Comparison of ENCODE assay signal across 1 cellular context in the genomic region with DNA sequence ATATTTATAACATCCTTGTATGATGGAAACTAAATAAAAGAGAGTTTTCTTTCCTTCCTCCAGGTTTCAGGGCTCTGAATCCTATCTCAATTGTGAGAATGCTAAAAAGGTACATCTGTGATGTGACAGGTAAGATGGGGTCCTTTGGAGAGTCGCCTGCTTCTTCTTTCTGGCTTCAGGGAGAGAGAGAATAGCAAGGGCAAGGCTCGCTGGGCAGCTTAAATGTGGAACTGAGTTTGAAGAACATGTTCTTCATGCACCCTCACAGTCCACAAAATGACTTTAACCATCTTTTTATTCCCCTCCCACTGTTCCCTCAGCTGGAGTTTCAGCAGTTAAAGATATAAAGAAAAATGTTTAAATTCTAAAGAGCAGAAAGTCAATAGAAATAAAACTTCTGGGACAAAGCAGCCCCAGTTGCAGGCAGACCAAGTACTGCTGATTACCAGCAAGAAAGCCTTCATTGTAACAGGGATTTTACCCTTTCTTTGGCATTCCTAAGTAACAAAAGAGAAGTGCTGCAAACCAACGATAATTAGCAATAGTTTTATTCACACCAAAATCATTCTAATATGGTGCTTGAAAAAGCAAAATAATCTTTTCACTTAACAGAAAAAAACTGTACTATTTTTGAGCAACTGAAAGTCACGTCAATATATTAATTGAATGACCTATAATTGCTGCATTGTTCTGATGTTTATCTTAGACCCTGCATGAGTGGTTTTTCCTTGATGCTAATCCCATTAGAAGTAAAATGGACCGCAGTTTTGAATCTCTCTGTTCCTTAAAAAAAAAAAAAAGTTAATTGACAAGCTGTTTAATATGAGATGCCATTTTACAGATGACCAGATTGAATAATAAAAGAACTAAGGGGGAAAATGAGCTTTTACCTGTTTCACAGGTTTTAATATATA.
TF ChIP-seq lines count a peak whose summit lies in the region.

No MANE protein-coding gene starts in this region.

TF ChIP-seq in GM23338, 12 proteins besides CTCF, POLR2A, EP300 and RAD21:
- no peak for TF ChIP-seq ZNF331 (CRISPR knock-in tag; IDR thresholded peaks at IDR 0.05; ENCODE audit: low read depth)
